ENCODE assay signal across 9 cellular contexts in the genomic region with DNA sequence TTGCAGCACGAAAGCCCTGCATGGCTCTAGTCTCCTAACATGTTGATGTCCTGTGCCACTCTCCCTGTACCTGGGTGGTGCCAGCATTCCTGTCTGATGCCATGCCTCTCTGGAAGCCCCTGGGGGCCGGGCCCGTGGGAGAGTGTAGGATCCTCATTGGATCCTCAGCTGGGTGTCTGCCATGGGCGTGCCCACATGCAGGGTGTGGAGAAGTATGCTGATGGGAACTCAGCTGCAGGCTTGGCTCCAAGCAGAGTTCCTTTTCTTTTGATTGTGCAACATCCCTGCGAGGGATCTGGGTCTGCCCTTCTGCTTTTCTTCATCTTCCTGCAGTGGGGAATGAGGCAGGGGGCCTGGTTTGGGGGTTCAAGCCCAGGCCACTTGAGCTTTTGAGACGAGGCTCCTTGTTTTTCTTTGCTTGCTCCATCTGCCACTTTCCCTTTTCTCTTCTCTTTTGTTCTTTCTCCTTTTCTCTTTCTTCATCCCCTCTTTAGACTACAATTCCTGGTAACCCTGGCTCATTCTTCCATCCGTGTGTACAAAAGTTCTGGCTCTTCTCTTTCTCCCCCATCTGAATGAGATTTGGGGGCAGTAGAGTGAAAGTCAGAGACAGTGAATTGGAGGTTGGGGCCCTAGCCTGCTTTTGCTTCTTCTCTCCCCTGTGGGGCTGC. TPM values are rescaled to one million over a fixed set of nuclear protein-coding genes. Genes with fewer than 3 reads are reported as not detected.
DNase-seq lines count a peak whose midpoint lies in the region; ATAC-seq, FAIRE-seq and TF ChIP-seq lines count a peak whose summit lies in the region.
"Had no signal": no experiment of that assay in that cellular context is flagged by ENCODE, and none has a peak within 500 bp of the region (broad histone marks: within the 10 kb centered on the region; RNA-seq: fewer than 3 reads in every experiment).

No MANE protein-coding gene starts in this region.

- in situ Hi-C loops in K562 (cut with MboI), result no loop called here

- intact Hi-C loops in K562 (cut with micrococcal nuclease) (no loop called here), left colon (cut with DNase I, micrococcal nuclease) (no loop called here), thyroid gland (cut with DNase I) (no loop called here)

- 51% methylated on average over 7 of the region's 7 CpGs for WGBS in K562 (ENCODE audit: insufficient coverage, low coverage, missing lambda C conversion rate)
- WGBS in thyroid gland, 2 donors, result 21 to 32% methylated on average over 7 of the region's 7 CpGs

- H4K20me1 ChIP-seq in K562 (replicated peaks; ENCODE audit: control insufficient read depth, insufficient read depth, low read length), result no peaks in the 10 kb centered on the region

- H3K9me3 ChIP-seq in K562 (replicated peaks; ENCODE audit: control insufficient read depth, insufficient read depth, low read depth, low read length), result 0 out of 2 replicates have a peak, but pooled peaks cover 3% of the 10 kb centered on the region
- no peaks in the 10 kb centered on the region for H3K9me3 ChIP-seq in thyroid gland

- ATAC-seq in K562 (no peak), left colon (peak; percentile 76), GM21529 (IDR thresholded peaks at IDR 0.05; ENCODE audit: unreplicated experiment) (no peak)
- ATAC-seq: activated CD8-positive, alpha-beta memory T cell treated with anti-CD3 and anti-CD28 coated beads, Interleukin-2, amount 10 ng/mL, durations not matched to agents 7 days and 5 days had no signal

- no peak for TF ChIP-seq POLR2A in K562 (conservative IDR thresholded peaks at IDR 0.05)
- no peak for TF ChIP-seq POLR2A in thyroid gland (IDR thresholded peaks at IDR 0.05)

- CTCF ChIA-PET in K562 (lab: Yijun Ruan, JAX; ENCODE audit: low intra/inter-chr PET ratio), result no interaction called here

- peak overlapping the region in 1 of 2 experiments; percentile 56; a peak in 1 of 4 replicates for H3K9ac ChIP-seq in K562 (ENCODE audit: insufficient read depth in 1 of 2, low read depth in 2 of 2, low read length in 2 of 2)

- BruUV-seq in K562 (replicated peaks; lab: Mats Ljungman, UMichigan), result no TSS peak

- FAIRE-seq in K562 (lab: Jason Lieb, UNC), result no peak

- peaks cover 68% of the 10 kb centered on the region for H3K79me2 ChIP-seq in K562 (ENCODE audit: control insufficient read depth, insufficient read depth, low read length)

- no peak overlapping the region for H2AFZ ChIP-seq in K562 (ENCODE audit: low read depth, low read length)

- DNase-seq in LHCN-M2 (ENCODE audit: low read depth) (peak; percentile 33), K562 (ENCODE audit: extremely low read depth in 1 of 4, low spot score in 3 of 4) (no peak), left colon (peak; percentile 61 to 63), thyroid gland (peak; percentile 88 to 92), SW 1271 (lab: John Stamatoyannopoulos, UW) (no peak)
- no peak for DNase-seq in activated naive CD4-positive, alpha-beta T cell treated with anti-CD3 and anti-CD28 coated beads, Interleukin-2, amount 50 U/mL, for 16 hours
- DNase-seq: activated CD8-positive, alpha-beta memory T cell treated with anti-CD3 and anti-CD28 coated beads, Interleukin-2, amount 10 ng/mL, durations not matched to agents 7 days and 5 days; NCI-H1105 treated with DMSO at 0.1 percent for 48 hours had no signal

- H3K36me3 ChIP-seq in K562 (ENCODE audit: control insufficient read depth, insufficient read depth, low read length) (peaks cover 36% of the 10 kb centered on the region), thyroid gland (no peaks in the 10 kb centered on the region)

- H3K4me2 ChIP-seq in K562 (ENCODE audit: insufficient read depth, low read length), result no peak overlapping the region

- no peak for TF ChIP-seq RAD21 in K562 (CRISPR knock-in tag; conservative IDR thresholded peaks at IDR 0.05 in 1 of 2, IDR thresholded peaks at IDR 0.05 in 1 of 2)

- TF ChIP-seq CTCF in K562 (IDR thresholded peaks at IDR 0.05 in 2 of 3, conservative IDR thresholded peaks at IDR 0.05 in 1 of 3; ENCODE audit: insufficient read depth in 2 of 3, low read depth in 1 of 3, low read length in 3 of 3), result no peak
- TF ChIP-seq CTCF in thyroid gland (IDR thresholded peaks at IDR 0.05), result no peak

- no peak for TF ChIP-seq EP300 in K562 (IDR thresholded peaks at IDR 0.05; ENCODE audit: low read length)

- H3K4me3 ChIP-seq in K562 (no peak overlapping the region), thyroid gland (replicated peaks in 1 of 3) (no peak overlapping the region)

- POLR2A ChIA-PET in K562 (lab: Yijun Ruan, JAX), result interaction anchor here (0.6 to 1.7 kb wide), 8 partner anchors 9 to 451 kb away, joined by 3 to 6 read pairs (median 4); no protein-coding TSS in a partner anchor

- H3K9me1 ChIP-seq in K562 (ENCODE audit: control insufficient read depth, insufficient read depth, low read length), result no peaks in the 10 kb centered on the region

- peaks cover 22 to 36% of the 10 kb centered on the region in 2 experiments; a peak in 4 of 5 replicates for H3K4me1 ChIP-seq in K562 (replicated peaks in 1 of 2; ENCODE audit: control insufficient read depth in 2 of 2, insufficient read depth in 2 of 2, low read length in 2 of 2)
- H3K4me1 ChIP-seq in thyroid gland, result peaks cover 53 to 72% of the 10 kb centered on the region in 2 donors

- H3K27ac ChIP-seq in K562 (ENCODE audit: extremely low read depth, low read depth, low read length), result no peak overlapping the region
- peak overlapping the region; percentile 45 to 69 (median 58) for H3K27ac ChIP-seq in thyroid gland

- H3K27me3 ChIP-seq in K562 (ENCODE audit: control insufficient read depth in 2 of 2, insufficient read depth in 2 of 2, low read length in 2 of 2) (no peaks in the 10 kb centered on the region), thyroid gland (no peaks in the 10 kb centered on the region)

RNA-seq across cellular contexts. Expression of gene KSR1, which starts 32.9 kb away (rescaled TPM):
- total RNA-seq in LHCN-M2 (2014; rRNA removed) (4.9 and 6.0 TPM in 2 replicates), K562 (2014; rRNA removed) (17.8 and 18.2 TPM in 2 replicates), K562 (2014; rRNA removed; fragmentation: Illumina TruSeq; extraction: Trizol) (14.7 and 18.4 TPM in 2 replicates), K562 (2015; rRNA removed; fragmentation: Illumina TruSeq; extraction: Trizol) (9.6 and 10.9 TPM in 2 replicates), K562 (2021) (48.0 and 51.7 TPM in 2 replicates), left colon (10 to 100 TPM; 19.0 to 29.1 TPM), thyroid gland (10 to 100 TPM; 35.9 to 75.5 (median 67.7) TPM)
- 4.7 TPM for polyA plus RNA-seq in LHCN-M2 (2012)
- total RNA-seq in K562 (2011; cell fraction: chromatin; rRNA removed; ENCODE audit: low replicate concordance), result 221 and 371 TPM in 2 replicates
- total RNA-seq in K562 (2011; cell fraction: nucleolus; rRNA removed), result 168 and 203 TPM in 2 replicates
- total RNA-seq in K562 (2011; cell fraction: nucleoplasm; rRNA removed), result 226 and 236 TPM in 2 replicates
- polyA plus RNA-seq in K562 (2011; rRNA removed) (16.4 and 20.2 TPM in 2 replicates), K562 (2014; fragmentation: Illumina TruSeq; extraction: Trizol) (36.9 and 38.0 TPM in 2 replicates), K562 (2014; fragmentation: Nextera tagmentation; extraction: Ambion mirVana) (1 to 10 TPM; 1.4 TPM), K562 (2014; rRNA removed) (29.4 and 33.6 TPM in 2 replicates)
- polyA plus RNA-seq in K562 (2011; cell fraction: cytosol; rRNA removed), result 9.1 and 16.1 TPM in 2 replicates
- 52.3 and 120 TPM in 2 replicates for polyA plus RNA-seq in K562 (2011; cell fraction: nucleus; rRNA removed)
- 27.7 and 56.2 TPM in 2 replicates for polyA plus RNA-seq in K562 (2012)
- 19.1 and 30.3 TPM in 2 replicates for polyA minus RNA-seq in K562 (2011; rRNA and poly(A)+ RNA removed)
- 12.2 and 19.3 TPM in 2 replicates for polyA minus RNA-seq in K562 (2011; cell fraction: cytosol; rRNA and poly(A)+ RNA removed)
- 31.8 and 39.9 TPM in 2 replicates for polyA minus RNA-seq in K562 (2011; cell fraction: nucleus; rRNA and poly(A)+ RNA removed)

Comparison
In these comparisons a context has a peak if more than half of its experiments do, and no peak if none do; other contexts are left out.
1. DNase-seq: peak in LHCN-M2 (single experiment), left colon (2 of 2) and thyroid gland (2 of 2); none in K562 (0 of 4), activated naive CD4-positive, alpha-beta T cell treated with anti-CD3 and anti-CD28 coated beads, Interleukin-2, amount 50 U/mL, for 16 hours (single experiment) and SW 1271 (0 of 2).